21 cellular contexts compared by ENCODE assay signal in genomic region chrX:76893930-76894329, GRCh38.
DNase-seq lines count a peak whose midpoint lies in the region; ATAC-seq, FAIRE-seq and TF ChIP-seq lines count a peak whose summit lies in the region.
"Had no signal": no experiment of that assay in that cellular context is flagged by ENCODE, and none has a peak within 500 bp of the region (broad histone marks: within the 10 kb centered on the region; RNA-seq: fewer than 3 reads in every experiment).

No MANE protein-coding gene starts in this region.

- H2BK5ac ChIP-seq in H9 (ENCODE audit: insufficient read length, low read length): no peak overlapping the region

- no peak overlapping the region for H2BK12ac ChIP-seq in H9 (ENCODE audit: insufficient read length, low read depth, low read length)

- no peak overlapping the region for H3K27ac Mint-ChIP-seq in H9
- H3K27ac Mint-ChIP-seq: CD14-positive monocyte, GM23338, HFFc6 had no signal

- no peaks in the 10 kb centered on the region for H4K20me1 ChIP-seq in H9 (ENCODE audit: control insufficient read depth, insufficient read depth, insufficient read length)
- no peaks in the 10 kb centered on the region for H4K20me1 ChIP-seq in endothelial cell of umbilical vein (replicated peaks; ENCODE audit: control insufficient read depth, extremely low read depth, insufficient read depth, low read length)

- no peak overlapping the region for H3K56ac ChIP-seq in H9 (ENCODE audit: insufficient read length, low read depth, low read length)

- H3K27me3 ChIP-seq in H9 (ENCODE audit: insufficient read depth, low read length): no peaks in the 10 kb centered on the region
- no peaks in the 10 kb centered on the region for H3K27me3 ChIP-seq in endothelial cell of umbilical vein (ENCODE audit: control insufficient read depth in 2 of 2, insufficient read depth in 2 of 2, low read length in 2 of 2)

- H3K9ac ChIP-seq in H9 (ENCODE audit: extremely low read depth, insufficient read length, low read length): no peak overlapping the region
- no peak overlapping the region for H3K9ac ChIP-seq in endothelial cell of umbilical vein (replicated peaks; ENCODE audit: extremely low read depth, insufficient read depth, low read length)

- H2AFZ ChIP-seq in H9 (ENCODE audit: low read length) (no peak overlapping the region), endothelial cell of umbilical vein (ENCODE audit: low read depth, low read length) (no peak overlapping the region)
- H2AFZ ChIP-seq: GM23338 had no signal

- no peak for ATAC-seq in HG03571 (IDR thresholded peaks at IDR 0.05; ENCODE audit: unreplicated experiment)
- ATAC-seq: GM23338 had no signal

- DNase-seq in D721Med (ENCODE audit: insufficient read length, low spot score): no peak
- no peak for DNase-seq in H9
- DNase-seq in RKO (ENCODE audit: low spot score): peak; percentile 2
- DNase-seq in endothelial cell of umbilical vein (ENCODE audit: low read depth, low spot score): peak; percentile 1
- DNase-seq in GOT3 (lab: John Stamatoyannopoulos, UW): no peak
- DNase-seq in nucleus accumbens (lab: John Stamatoyannopoulos, UW): no peak
- no peak for DNase-seq in NCI-H2196 treated with DMSO at 0.1 percent for 48 hours (lab: John Stamatoyannopoulos, UW; ENCODE audit: unreplicated experiment)
- DNase-seq: Caco-2, DMS79, GDM1, HFFc6, Karpas-422, NCI-H1417 treated with DMSO at 0.1 percent for 48 hours, NCI-H2029 treated with DMSO at 0.1 percent for 48 hours, NCI-H345, NCI-H526 treated with DMSO at 0.1 percent for 48 hours, RPMI8226 had no signal

- no TSS peak for BruUV-seq in endothelial cell of umbilical vein (replicated peaks; lab: Mats Ljungman, UMichigan)

- dilution Hi-C loops in endothelial cell of umbilical vein (cut with MboI; ENCODE audit: extremely low pct_ligation_motif_present, low sequenced_read_pairs): no loop called here

- H4K8ac ChIP-seq in H9 (replicated peaks; ENCODE audit: insufficient read length, low read depth, low read length): no peak overlapping the region

- H3K79me2 ChIP-seq in H9 (ENCODE audit: insufficient read depth, low read length) (no peaks in the 10 kb centered on the region), endothelial cell of umbilical vein (ENCODE audit: control insufficient read depth, insufficient read depth, low read length) (no peaks in the 10 kb centered on the region)

- no peak overlapping the region for H3K23ac ChIP-seq in H9 (ENCODE audit: insufficient read length, low read depth, low read length)

- no peak overlapping the region for H3K4me3 ChIP-seq in endothelial cell of umbilical vein (replicated peaks in 1 of 3; ENCODE audit: insufficient read depth in 1 of 3, low read depth in 1 of 3, low read length in 3 of 3)
- H3K4me3 ChIP-seq: GM23338 had no signal

- no peaks in the 10 kb centered on the region for H3K36me3 ChIP-seq in endothelial cell of umbilical vein (ENCODE audit: control insufficient read depth in 2 of 2, extremely low read depth in 1 of 2, insufficient read depth in 2 of 2, low read length in 2 of 2)

- H3K4ac ChIP-seq in H9 (ENCODE audit: low read depth, low read length): no peak overlapping the region

- H4K91ac ChIP-seq in H9 (ENCODE audit: insufficient read length, low read depth, low read length): no peak overlapping the region

- H3K9me3 ChIP-seq in H9 (ENCODE audit: control insufficient read depth, low read depth, low read length): peaks cover 20% of the 10 kb centered on the region
- no peaks in the 10 kb centered on the region for H3K9me3 ChIP-seq in endothelial cell of umbilical vein (replicated peaks; ENCODE audit: control insufficient read depth, insufficient read depth, low read length)
- H3K9me3 ChIP-seq: Caco-2 had no signal

- intact Hi-C loops in endothelial cell of umbilical vein (cut with micrococcal nuclease): no loop called here

- H3K9me1 ChIP-seq in endothelial cell of umbilical vein (replicated peaks; ENCODE audit: control insufficient read depth, extremely low read depth, insufficient read depth, low read length): no peaks in the 10 kb centered on the region

- H3K4me3 Mint-ChIP-seq in H9: no peak overlapping the region
- H3K4me3 Mint-ChIP-seq: CD14-positive monocyte, GM23338, HFFc6 had no signal

- TF ChIP-seq CTCF in D721Med (IDR thresholded peaks at IDR 0.05; ENCODE audit: insufficient read depth, missing control alignments): peak; percentile 3
- TF ChIP-seq CTCF in H9 (conservative IDR thresholded peaks at IDR 0.05): 0 out of 3 replicates have a peak, but pooled peaks have one; percentile 9
- TF ChIP-seq CTCF in endothelial cell of umbilical vein (IDR thresholded peaks at IDR 0.05; ENCODE audit: extremely low read depth in 1 of 2, insufficient read depth in 1 of 2, low read depth in 1 of 2, low read length in 2 of 2): no peak

- H2BK20ac ChIP-seq in H9 (ENCODE audit: low read depth, low read length, poor library complexity, severe bottlenecking): no peak overlapping the region

- H3K23me2 ChIP-seq in H9 (ENCODE audit: insufficient read length, low read depth, low read length, poor library complexity, severe bottlenecking): no peaks in the 10 kb centered on the region

- H3K79me1 ChIP-seq in H9 (ENCODE audit: insufficient read depth, low read depth, low read length, poor library complexity, severe bottlenecking): no peaks in the 10 kb centered on the region

- H3K27me3 Mint-ChIP-seq in H9 (ENCODE audit: low read depth): peaks cover 2% of the 10 kb centered on the region; the same call in 1 of the 2 replicates

- H3K4me1 Mint-ChIP-seq in H9: no peaks in the 10 kb centered on the region
- H3K4me1 Mint-ChIP-seq: CD14-positive monocyte, GM23338 had no signal

- no CpG with 5 or more reads among the region's 2 CpGs for WGBS in H9 (ENCODE audit: extremely low coverage, insufficient read length, low lambda C conversion rate)

- H2AK5ac ChIP-seq in H9 (ENCODE audit: insufficient read length, low read length): no peak overlapping the region

- H3K14ac ChIP-seq in H9 (ENCODE audit: insufficient read depth, low read length): no peak overlapping the region

- FAIRE-seq in D721Med (lab: Jason Lieb, UNC) (no peak), endothelial cell of umbilical vein (lab: Jason Lieb, UNC) (no peak)
- FAIRE-seq: GM12892 had no signal

- H3K27ac ChIP-seq in H9 (ENCODE audit: insufficient read length, low read depth, low read length) (no peak overlapping the region), endothelial cell of umbilical vein (ENCODE audit: insufficient read depth, low read depth, low read length) (no peak overlapping the region)

- H3T11ph ChIP-seq in H9 (ENCODE audit: low read length): no peak overlapping the region

- TF ChIP-seq POLR2A in endothelial cell of umbilical vein (IDR thresholded peaks at IDR 0.05; ENCODE audit: low read depth, low read length): no peak

- H3K36me3 Mint-ChIP-seq in H9 (ENCODE audit: insufficient read depth in 1 of 3, low read depth in 3 of 3): peaks cover 4 to 15% (median 12%) of the 10 kb centered on the region in 3 experiments; a peak in 6 of 7 replicates
- H3K36me3 Mint-ChIP-seq: CD14-positive monocyte had no signal

- H2BK120ac ChIP-seq in H9 (ENCODE audit: low read depth, low read length, poor library complexity, severe bottlenecking): no peak overlapping the region

- H4K5ac ChIP-seq in H9 (ENCODE audit: insufficient read length, low read depth, low read length): no peak overlapping the region

- CTCF ChIA-PET in endothelial cell of umbilical vein (lab: Charles Lee): no interaction called here

- H2BK15ac ChIP-seq in H9 (ENCODE audit: low read depth, low read length): no peak overlapping the region

- POLR2A ChIA-PET in endothelial cell of umbilical vein (lab: Charles Lee): no interaction called here

- H3K4me1 ChIP-seq in H9 (ENCODE audit: insufficient read depth, low read length) (no peaks in the 10 kb centered on the region), endothelial cell of umbilical vein (ENCODE audit: control insufficient read depth, extremely low read depth, insufficient read depth, low read length) (no peaks in the 10 kb centered on the region)
- H3K4me1 ChIP-seq: Caco-2 had no signal

- H3K4me2 ChIP-seq in H9 (ENCODE audit: insufficient read depth, insufficient read length, low read length) (no peak overlapping the region), endothelial cell of umbilical vein (ENCODE audit: insufficient read depth, low read length) (no peak overlapping the region)
- H3K4me2 ChIP-seq: GM23338 had no signal

- H3K9me3 Mint-ChIP-seq in H9: peaks cover 88 to 97% of the 10 kb centered on the region in 2 experiments

- H3K18ac ChIP-seq in H9 (ENCODE audit: insufficient read length, low read depth, low read length): no peak overlapping the region

TF ChIP-seq in endothelial cell of umbilical vein, 7 proteins besides CTCF, POLR2A, EP300 and RAD21:
- TF ChIP-seq GATA2 (IDR thresholded peaks at IDR 0.05; ENCODE audit: insufficient read depth, insufficient read length, low read depth, low read length) (no peak), MAX (IDR thresholded peaks at IDR 0.05; ENCODE audit: insufficient read depth, insufficient read length) (no peak), MYC (IDR thresholded peaks at IDR 0.05; ENCODE audit: low read depth, low read length) (no peak), JUN (IDR thresholded peaks at IDR 0.05; ENCODE audit: borderline replicate concordance, insufficient read depth, insufficient read length, low read depth) (no peak), POLR2AphosphoS5 (IDR thresholded peaks at IDR 0.05; ENCODE audit: insufficient read depth, low read depth, low read length) (no peak), FOS (IDR thresholded peaks at IDR 0.05; ENCODE audit: borderline replicate concordance, insufficient read depth, low read length) (no peak), EZH2 (IDR thresholded peaks at IDR 0.05; ENCODE audit: borderline replicate concordance, low read depth, low read length, severe bottlenecking) (no peak)

Comparison
In these comparisons a context has a peak if more than half of its experiments do, and no peak if none do; other contexts are left out.
1. DNase-seq: peak in RKO (single experiment) and endothelial cell of umbilical vein (single experiment); none in D721Med (single experiment), H9 (single experiment), GOT3 (single experiment), nucleus accumbens (0 of 56) and NCI-H2196 treated with DMSO at 0.1 percent for 48 hours (single experiment).
2. CTCF ChIP-seq: peak in D721Med (single experiment) and H9 (single experiment); none in endothelial cell of umbilical vein (0 of 2).